26 cellular contexts compared by ENCODE assay signal in genomic region chr9:114247491-114247890, GRCh38.
"Had no signal": no experiment of that assay in that cellular context is flagged by ENCODE, and none has a peak within 500 bp of the region (broad histone marks: within the 10 kb centered on the region; RNA-seq: fewer than 3 reads in every experiment).

No MANE protein-coding gene starts in this region.

- H3K27me3 ChIP-seq: neural progenitor cell, ovary, right atrium auricular region, right lobe of liver, sigmoid colon, stomach, thyroid gland, transverse colon, upper lobe of right lung, uterus had no signal

- DNase-seq: naive B cell; naive thymus-derived CD8-positive, alpha-beta T cell; nephron progenitor cell; occipital lobe; ovary; posterior cingulate gyrus; right lobe of liver; sigmoid colon; small intestine; stimulated activated CD4-positive, alpha-beta T cell treated with anti-CD3 and anti-CD28 coated beads, Interleukin-15, amount 100 ng/mL, for 24 hours; stimulated activated CD4-positive, alpha-beta T cell treated with anti-CD3 and anti-CD28 coated beads, Interleukin-2, amount 100 ng/mL, for 24 hours; stimulated activated CD4-positive, alpha-beta T cell treated with anti-CD3 and anti-CD28 coated beads, Interleukin-2, amount 100 ng/mL, for 48 hours; stimulated activated CD4-positive, alpha-beta T cell treated with anti-CD3 and anti-CD28 coated beads, Interleukin-4, amount 100 ng/mL, for 24 hours; stimulated activated naive B cell treated with anti-CD40 and anti-IgM and Interleukin-4, amounts not matched to agents 10 μg/mL and 1 μg/mL and 100 μg/mL, for 72 hours; stimulated activated naive CD4-positive, alpha-beta T cell treated with Interleukin-2 at 50 U/mL for 16 hours; stomach; thyroid gland; transverse colon; upper lobe of right lung; uterus had no signal

- H3K36me3 ChIP-seq: neural progenitor cell, ovary, prostate gland, right atrium auricular region, right lobe of liver, sigmoid colon, stomach, thyroid gland, transverse colon, upper lobe of right lung, uterus had no signal

- H3K9me3 ChIP-seq: ovary, prostate gland, right atrium auricular region, right lobe of liver, sigmoid colon, stomach, thoracic aorta, thyroid gland, transverse colon, upper lobe of right lung, uterus had no signal

- ATAC-seq: naive thymus-derived CD8-positive, alpha-beta T cell; right lobe of liver; stimulated activated effector memory CD8-positive, alpha-beta T cell treated with anti-CD3 and anti-CD28 coated beads, Interleukin-12 subunit alpha, Interleukin-12 subunit beta, amount 100 ng/mL, for 72 hours; stimulated activated naive B cell treated with anti-CD40 and anti-IgM and Interleukin-4, amounts not matched to agents 10 μg/mL and 1 μg/mL and 100 μg/mL, for 72 hours; upper lobe of right lung had no signal

- H3K4me1 ChIP-seq: neural progenitor cell, parathyroid adenoma, prostate gland had no signal

- H3K27ac ChIP-seq: neural progenitor cell, ovary, parathyroid adenoma, prostate gland, right atrium auricular region, right lobe of liver, stomach, thoracic aorta, thyroid gland, upper lobe of right lung had no signal

- H3K4me3 ChIP-seq: neural progenitor cell, ovary, prostate gland, right atrium auricular region, right lobe of liver, sigmoid colon, stomach, thoracic aorta, thyroid gland, transverse colon, upper lobe of right lung, uterus had no signal
